9 cellular contexts compared by ENCODE assay signal in genomic region chr3:187986514-187986934, GRCh38.
DNase-seq lines count a peak whose midpoint lies in the region; ATAC-seq, FAIRE-seq and TF ChIP-seq lines count a peak whose summit lies in the region.
"Had no signal": no experiment of that assay in that cellular context is flagged by ENCODE, and none has a peak within 500 bp of the region (broad histone marks: within the 10 kb centered on the region; RNA-seq: fewer than 3 reads in every experiment).

No MANE protein-coding gene starts in this region.

- H3K4me1 ChIP-seq in mesendoderm (ENCODE audit: control insufficient read depth, low read depth, low read length): peaks cover 4% of the 10 kb centered on the region

- no peak overlapping the region for H3K23ac ChIP-seq in mesendoderm (ENCODE audit: low read length)

- no peaks in the 10 kb centered on the region for H3K27me3 ChIP-seq in mesendoderm (ENCODE audit: insufficient read depth, low read length, poor library complexity)

- no peak overlapping the region for H3K4me2 ChIP-seq in mesendoderm (ENCODE audit: low read length)

- no peak overlapping the region for H3K18ac ChIP-seq in mesendoderm (ENCODE audit: low read length)

- H3K4ac ChIP-seq in mesendoderm (ENCODE audit: low read depth, low read length): no peak overlapping the region

- no peak overlapping the region for H3K4me3 Mint-ChIP-seq in activated T-cell treated with anti-CD3 and anti-CD28 coated beads, Interleukin-2, amount 50 U/mL, for 4 hours
- no peak overlapping the region for H3K4me3 Mint-ChIP-seq in nephron progenitor cell

- H3K4me3 ChIP-seq in AG10803 (ENCODE audit: low read length) (no peak overlapping the region), mesendoderm (ENCODE audit: low read length) (no peak overlapping the region)

- WGBS in mesendoderm (ENCODE audit: extremely low coverage, insufficient coverage, low lambda C conversion rate): no CpG with 5 or more reads among the region's 5 CpGs

- no peaks in the 10 kb centered on the region for H3K79me2 ChIP-seq in mesendoderm (ENCODE audit: control insufficient read depth, insufficient read depth, low read length)

- no peak overlapping the region for H4K8ac ChIP-seq in mesendoderm (ENCODE audit: low read depth, low read length)

- H2BK15ac ChIP-seq in mesendoderm (replicated peaks; ENCODE audit: low read depth): no peak overlapping the region

- peaks cover 44% of the 10 kb centered on the region for H3K4me1 Mint-ChIP-seq in activated T-cell treated with anti-CD3 and anti-CD28 coated beads, Interleukin-2, amount 50 U/mL, for 4 hours (ENCODE audit: low read depth)
- H3K4me1 Mint-ChIP-seq in nephron progenitor cell: peaks cover 29% of the 10 kb centered on the region

- H3K79me1 ChIP-seq in mesendoderm (ENCODE audit: low read length): no peaks in the 10 kb centered on the region

- H3K36me3 ChIP-seq in mesendoderm (ENCODE audit: control insufficient read depth, insufficient read depth, low read length): no peaks in the 10 kb centered on the region

- no peaks in the 10 kb centered on the region for H3K27me3 Mint-ChIP-seq in activated T-cell treated with anti-CD3 and anti-CD28 coated beads, Interleukin-2, amount 50 U/mL, for 4 hours (ENCODE audit: low read depth)
- H3K27me3 Mint-ChIP-seq in nephron progenitor cell (ENCODE audit: low read depth, poor library complexity): peaks cover 4% of the 10 kb centered on the region

- H3K56ac ChIP-seq in mesendoderm (ENCODE audit: low read length): no peak overlapping the region

- H4K5ac ChIP-seq in mesendoderm (ENCODE audit: low read length): no peak overlapping the region

- TF ChIP-seq POLR2A in GM12891 (IDR thresholded peaks at IDR 0.05; ENCODE audit: low read depth, low read length): no peak

- H3K27ac ChIP-seq in mesendoderm (ENCODE audit: low read depth, low read length): no peak overlapping the region

- peaks cover 9% of the 10 kb centered on the region for H3K9me3 Mint-ChIP-seq in activated T-cell treated with anti-CD3 and anti-CD28 coated beads, Interleukin-2, amount 50 U/mL, for 4 hours
- no peaks in the 10 kb centered on the region for H3K9me3 Mint-ChIP-seq in nephron progenitor cell

- no peak overlapping the region for H3K9ac ChIP-seq in mesendoderm (ENCODE audit: low read length)

- no peak for FAIRE-seq in GM12891 (lab: Jason Lieb, UNC)
- FAIRE-seq: GM18507 had no signal

- TF ChIP-seq CTCF in AG10803 (conservative IDR thresholded peaks at IDR 0.05; ENCODE audit: low read length): peak; percentile 29
- no peak for TF ChIP-seq CTCF in nephron progenitor cell (IDR thresholded peaks at IDR 0.05)

- no peak overlapping the region for H2BK120ac ChIP-seq in mesendoderm (ENCODE audit: low read depth, low read length)

- DNase-seq in AG10803 (ENCODE audit: low read depth) (peak; percentile 77), M059J (ENCODE audit: low read depth) (peak; percentile 98), mesendoderm (peak; percentile 57), nephron progenitor cell (no peak), GM12891 (ENCODE audit: insufficient read length, low spot score) (no peak), sciatic nerve (ENCODE audit: low spot score) (no peak), cerebellar cortex (ENCODE audit: low spot score) (no peak)
- peak; percentile 38 for DNase-seq in activated T-cell treated with anti-CD3 and anti-CD28 coated beads, Interleukin-2, amount 50 U/mL, for 4 hours

- H2AK5ac ChIP-seq in mesendoderm (ENCODE audit: low read length): no peak overlapping the region

- no peak overlapping the region for H2BK5ac ChIP-seq in mesendoderm (ENCODE audit: low read length)

- H3K27ac Mint-ChIP-seq in nephron progenitor cell: no peak overlapping the region

- intact Hi-C loops in sciatic nerve (cut with DNase I): no loop called here

- peak; percentile 86 to 88 for ATAC-seq in activated T-cell treated with anti-CD3 and anti-CD28 coated beads, Interleukin-2, amount 50 U/mL, for 4 hours
- ATAC-seq in sciatic nerve: no peak

- peaks cover 2% of the 10 kb centered on the region for H3K36me3 Mint-ChIP-seq in activated T-cell treated with anti-CD3 and anti-CD28 coated beads, Interleukin-2, amount 50 U/mL, for 4 hours (ENCODE audit: insufficient read depth)
- H3K36me3 Mint-ChIP-seq in nephron progenitor cell (ENCODE audit: low read depth): no peaks in the 10 kb centered on the region

TF ChIP-seq in GM12891, 5 proteins besides CTCF, POLR2A, EP300 and RAD21:
- TF ChIP-seq TAF1 (IDR thresholded peaks at IDR 0.05; ENCODE audit: low read depth, low read length) (no peak), SPI1 (IDR thresholded peaks at IDR 0.05; ENCODE audit: low read depth, low read length) (no peak), PAX5 (IDR thresholded peaks at IDR 0.05; ENCODE audit: insufficient read depth, low read length, severe bottlenecking) (no peak), POLR2AphosphoS5 (IDR thresholded peaks at IDR 0.05; ENCODE audit: low read depth, low read length) (no peak), POU2F2 (IDR thresholded peaks at IDR 0.05; ENCODE audit: low read depth, low read length) (no peak)

Comparison
In these comparisons a context has a peak if more than half of its experiments do, and no peak if none do; other contexts are left out.
1. DNase-seq: peak in AG10803 (single experiment), M059J (single experiment), activated T-cell treated with anti-CD3 and anti-CD28 coated beads, Interleukin-2, amount 50 U/mL, for 4 hours (single experiment) and mesendoderm (single experiment); none in nephron progenitor cell (single experiment), GM12891 (single experiment), sciatic nerve (single experiment) and cerebellar cortex (single experiment).